1 cellular context compared by ENCODE assay signal in genomic region chr2:158456309-158457066, GRCh38.
TF ChIP-seq lines count a peak whose summit lies in the region.

Gene CCDC148, minus strand, starts transcription at chr2:158456753. Its CDS starts 314 bp downstream, at chr2:158456439.
Gene PKP4, plus strand, starts transcription at chr2:158456952. Its CDS starts 76,233 bp downstream, at chr2:158533185.

TF ChIP-seq in K562, 482 proteins besides CTCF, POLR2A, EP300 and RAD21 (continued from another document):
- TF ChIP-seq RERE (CRISPR knock-in tag; IDR thresholded peaks at IDR 0.05; ENCODE audit: borderline replicate concordance) (no peak), NR3C1 (CRISPR knock-in tag; IDR thresholded peaks at IDR 0.05) (no peak), JUN (IDR thresholded peaks at IDR 0.05; ENCODE audit: borderline replicate concordance, low read depth, low read length) (no peak), JUN (CRISPR knock-in tag; IDR thresholded peaks at IDR 0.05; ENCODE audit: borderline replicate concordance) (peak; percentile 10; the same call in 1 of the 2 replicates), POLR2G (IDR thresholded peaks at IDR 0.05; ENCODE audit: low read depth, low read length) (peak; percentile 12; the same call in 1 of the 2 replicates), CREB5 (CRISPR knock-in tag; IDR thresholded peaks at IDR 0.05) (no peak), MAFK (IDR thresholded peaks at IDR 0.05; ENCODE audit: low read length) (0 out of 2 replicates have a peak, but pooled peaks have one; percentile 1), SAP30 (IDR thresholded peaks at IDR 0.05; ENCODE audit: borderline replicate concordance, insufficient read depth, low read depth, low read length, poor library complexity, severe bottlenecking) (peak; percentile 59)
